8 cellular contexts compared by ENCODE assay signal in genomic region chr1:224733021-224733911, GRCh38.
DNase-seq lines count a peak whose midpoint lies in the region; ATAC-seq, FAIRE-seq and TF ChIP-seq lines count a peak whose summit lies in the region.

No MANE protein-coding gene starts in this region.

- peaks cover 4% of the 10 kb centered on the region for H3K27me3 ChIP-seq in foreskin keratinocyte
- no peaks in the 10 kb centered on the region for H3K27me3 ChIP-seq in thyroid gland

- FAIRE-seq in GM18507 (lab: Jason Lieb, UNC) (peak; percentile 95), H54 (lab: Jason Lieb, UNC) (no peak)

- TF ChIP-seq POLR2A in H54 (IDR thresholded peaks at IDR 0.05; ENCODE audit: low read depth, low read length) (no peak), thyroid gland (IDR thresholded peaks at IDR 0.05) (no peak)

- H3K4me3 ChIP-seq in thyroid gland (replicated peaks in 1 of 3), result no peak overlapping the region

- H3K4me1 ChIP-seq in foreskin keratinocyte, result no peaks in the 10 kb centered on the region
- peaks cover 0 to 12% of the 10 kb centered on the region in 2 donors for H3K4me1 ChIP-seq in thyroid gland

- 40 to 46% methylated on average over 11 to 12 of the region's 12 CpGs for WGBS in thyroid gland, 2 donors

- DNase-seq in GM18507 (ENCODE audit: extremely low spot score, insufficient read length, low read depth), result peak; percentile 26
- DNase-seq in H54 (ENCODE audit: insufficient read length, low spot score), result peak; percentile 13
- DNase-seq in NCI-H1436 (lab: John Stamatoyannopoulos, UW), result peak; percentile 72
- peak; percentile 10 to 44 for DNase-seq in foreskin keratinocyte
- peak; percentile 13 to 20 for DNase-seq in thyroid gland
- DNase-seq in activated CD4-positive, alpha-beta T cell treated with anti-CD3 and anti-CD28 coated beads, Interleukin-2, amount 50 U/mL, for 1 hour, result no peak
- DNase-seq in stimulated activated CD4-positive, alpha-beta T cell treated with anti-CD3 and anti-CD28 coated beads, Interleukin-15, amount 100 ng/mL, for 24 hours, result no peak
- no peak for DNase-seq in middle frontal gyrus (ENCODE audit: extremely low spot score, low spot score)

- no peaks in the 10 kb centered on the region for H3K36me3 ChIP-seq in thyroid gland

- H3K27ac ChIP-seq in foreskin keratinocyte (no peak overlapping the region), thyroid gland (no peak overlapping the region)

- intact Hi-C loops in thyroid gland (cut with DNase I), result no loop called here

- H3K9me3 ChIP-seq in thyroid gland, result no peaks in the 10 kb centered on the region

- peak; percentile 55 for ATAC-seq in foreskin keratinocyte

- TF ChIP-seq CTCF in foreskin keratinocyte (conservative IDR thresholded peaks at IDR 0.05), result no peak
- no peak for TF ChIP-seq CTCF in thyroid gland (IDR thresholded peaks at IDR 0.05)

Comparison
In these comparisons a context has a peak if more than half of its experiments do, and no peak if none do; other contexts are left out.
1. DNase-seq: peak in GM18507 (single experiment), H54 (single experiment), NCI-H1436 (single experiment), foreskin keratinocyte (2 of 2) and thyroid gland (2 of 2); none in activated CD4-positive, alpha-beta T cell treated with anti-CD3 and anti-CD28 coated beads, Interleukin-2, amount 50 U/mL, for 1 hour (single experiment), stimulated activated CD4-positive, alpha-beta T cell treated with anti-CD3 and anti-CD28 coated beads, Interleukin-15, amount 100 ng/mL, for 24 hours (single experiment) and middle frontal gyrus (single experiment).